8 cellular contexts compared by ENCODE assay signal in the genomic region with DNA sequence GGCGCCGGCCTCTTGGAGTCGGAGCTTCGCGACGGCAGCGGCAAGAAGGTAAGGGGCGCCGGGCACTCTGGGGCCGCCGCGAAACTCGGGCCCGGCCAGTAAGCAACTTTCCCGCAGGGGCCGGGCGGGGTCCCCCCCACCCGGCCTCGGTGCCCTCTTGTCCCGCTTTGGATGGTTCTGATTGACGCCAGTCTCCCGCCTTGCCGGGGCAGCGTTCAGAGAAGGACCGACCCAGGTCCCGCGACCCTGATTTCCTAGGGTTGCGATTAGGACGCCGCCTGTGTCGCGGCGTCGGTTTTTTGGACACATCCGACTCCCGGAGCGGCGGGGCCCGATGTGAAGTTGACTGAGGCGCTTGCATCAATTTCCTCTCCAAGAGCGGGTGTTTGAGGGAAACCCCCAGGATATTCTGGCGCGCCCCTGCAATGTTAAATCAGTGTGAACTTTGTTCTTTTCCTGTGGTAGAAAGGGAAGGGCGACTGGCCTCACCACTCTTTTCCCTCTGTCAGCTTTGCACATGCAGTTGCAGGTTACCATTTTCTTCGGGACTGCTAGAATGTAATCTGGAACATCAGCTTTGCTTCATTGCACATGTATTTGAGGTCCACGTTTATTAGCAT.
DNase-seq lines count a peak whose midpoint lies in the region; ATAC-seq lines count a peak whose summit lies in the region.

No MANE protein-coding gene starts in this region.

- H3K36me3 Mint-ChIP-seq in dendritic cell treated with granulocyte-macrophage colony-stimulating factor and Interleukin-4, amounts not matched to agents 40 ng/mL and 50 ng/mL, for 4 days (ENCODE audit: low read depth), result peaks cover 9% of the 10 kb centered on the region
- no peaks in the 10 kb centered on the region for H3K36me3 Mint-ChIP-seq in memory B cell

- intact Hi-C loops in dendritic cell treated with granulocyte-macrophage colony-stimulating factor and Interleukin-4, amounts not matched to agents 40 ng/mL and 50 ng/mL, for 4 days (cut with micrococcal nuclease), result loop anchor here (5.0 to 10.0 kb wide), 3 partner anchors 35 to 348 kb away; no protein-coding TSS in a partner anchor

- ATAC-seq in HG02885 (IDR thresholded peaks at IDR 0.05; ENCODE audit: poor library complexity, unreplicated experiment), result peak; percentile 0
- ATAC-seq in memory B cell (ENCODE audit: low read depth), result no peak

- H3K27ac Mint-ChIP-seq in dendritic cell treated with granulocyte-macrophage colony-stimulating factor and Interleukin-4, amounts not matched to agents 40 ng/mL and 50 ng/mL, for 4 days, result peak overlapping the region; percentile 84
- H3K27ac Mint-ChIP-seq in memory B cell, result peak overlapping the region; percentile 87

- H3K4me1 Mint-ChIP-seq in dendritic cell treated with granulocyte-macrophage colony-stimulating factor and Interleukin-4, amounts not matched to agents 40 ng/mL and 50 ng/mL, for 4 days (ENCODE audit: low read depth), result peaks cover 32% of the 10 kb centered on the region
- H3K4me1 Mint-ChIP-seq in memory B cell, result peaks cover 16% of the 10 kb centered on the region

- no peaks in the 10 kb centered on the region for H3K9me3 Mint-ChIP-seq in dendritic cell treated with granulocyte-macrophage colony-stimulating factor and Interleukin-4, amounts not matched to agents 40 ng/mL and 50 ng/mL, for 4 days
- no peaks in the 10 kb centered on the region for H3K9me3 Mint-ChIP-seq in memory B cell

- H3K27me3 Mint-ChIP-seq in dendritic cell treated with granulocyte-macrophage colony-stimulating factor and Interleukin-4, amounts not matched to agents 40 ng/mL and 50 ng/mL, for 4 days, result peaks cover 13% of the 10 kb centered on the region
- no peaks in the 10 kb centered on the region for H3K27me3 Mint-ChIP-seq in memory B cell

- DNase-seq in Ammon's horn (ENCODE audit: low spot score), result peak; percentile 35
- DNase-seq in activated CD4-positive, alpha-beta T cell treated with anti-CD3 and anti-CD28 coated beads for 48 hours, result peak; percentile 69
- DNase-seq in memory B cell (ENCODE audit: low spot score in 2 of 2), result peak; percentile 33 to 48
- DNase-seq in stimulated activated CD8-positive, alpha-beta memory T cell treated with anti-CD3 and anti-CD28 coated beads, Interleukin-12 subunit alpha, Interleukin-12 subunit beta, amount 100 ng/mL, for 4 hours (ENCODE audit: low read depth), result peak; percentile 16
- no peak for DNase-seq in cerebellar nuclear complex (lab: John Stamatoyannopoulos, UW)
- DNase-seq in NCI-H524 treated with DMSO at 0.1 percent for 48 hours (lab: John Stamatoyannopoulos, UW), result no peak

- H3K4me3 Mint-ChIP-seq in dendritic cell treated with granulocyte-macrophage colony-stimulating factor and Interleukin-4, amounts not matched to agents 40 ng/mL and 50 ng/mL, for 4 days, result peak overlapping the region; percentile 97
- H3K4me3 Mint-ChIP-seq in memory B cell, result peak overlapping the region; percentile 89

Comparison
In these comparisons a context has a peak if more than half of its experiments do, and no peak if none do; other contexts are left out.
1. DNase-seq: peak in Ammon's horn (single experiment), activated CD4-positive, alpha-beta T cell treated with anti-CD3 and anti-CD28 coated beads for 48 hours (single experiment), memory B cell (2 of 2) and stimulated activated CD8-positive, alpha-beta memory T cell treated with anti-CD3 and anti-CD28 coated beads, Interleukin-12 subunit alpha, Interleukin-12 subunit beta, amount 100 ng/mL, for 4 hours (single experiment); none in cerebellar nuclear complex (0 of 2) and NCI-H524 treated with DMSO at 0.1 percent for 48 hours (single experiment).